In the genomic region with DNA sequence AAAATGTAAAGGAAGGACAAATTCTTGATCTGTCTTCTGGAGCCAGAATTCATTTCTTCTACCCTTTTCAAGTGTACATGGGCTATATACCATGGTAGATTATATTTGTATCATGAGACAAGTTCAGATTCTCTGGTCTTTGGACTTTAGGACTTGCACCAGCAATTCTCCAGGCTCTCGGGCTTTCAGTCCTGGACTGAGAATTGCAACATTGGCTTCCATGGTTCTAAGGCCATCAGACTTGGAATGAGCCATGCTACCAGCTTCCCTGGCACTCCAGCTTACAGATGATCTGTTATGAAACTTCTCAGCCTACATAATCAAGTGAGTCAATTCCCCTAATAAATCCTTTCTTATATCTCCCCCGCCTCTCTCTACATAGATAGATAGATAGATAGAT, we compare ENCODE assay signal across 2 cellular contexts.
TF ChIP-seq lines count a peak whose summit lies in the region.

No MANE protein-coding gene starts in this region.

TF ChIP-seq in liver, 16 proteins besides CTCF, POLR2A, EP300 and RAD21:
- TF ChIP-seq RXRA (IDR thresholded peaks at IDR 0.05), result peak; percentile 76 to 88
- TF ChIP-seq, protein P1, sequence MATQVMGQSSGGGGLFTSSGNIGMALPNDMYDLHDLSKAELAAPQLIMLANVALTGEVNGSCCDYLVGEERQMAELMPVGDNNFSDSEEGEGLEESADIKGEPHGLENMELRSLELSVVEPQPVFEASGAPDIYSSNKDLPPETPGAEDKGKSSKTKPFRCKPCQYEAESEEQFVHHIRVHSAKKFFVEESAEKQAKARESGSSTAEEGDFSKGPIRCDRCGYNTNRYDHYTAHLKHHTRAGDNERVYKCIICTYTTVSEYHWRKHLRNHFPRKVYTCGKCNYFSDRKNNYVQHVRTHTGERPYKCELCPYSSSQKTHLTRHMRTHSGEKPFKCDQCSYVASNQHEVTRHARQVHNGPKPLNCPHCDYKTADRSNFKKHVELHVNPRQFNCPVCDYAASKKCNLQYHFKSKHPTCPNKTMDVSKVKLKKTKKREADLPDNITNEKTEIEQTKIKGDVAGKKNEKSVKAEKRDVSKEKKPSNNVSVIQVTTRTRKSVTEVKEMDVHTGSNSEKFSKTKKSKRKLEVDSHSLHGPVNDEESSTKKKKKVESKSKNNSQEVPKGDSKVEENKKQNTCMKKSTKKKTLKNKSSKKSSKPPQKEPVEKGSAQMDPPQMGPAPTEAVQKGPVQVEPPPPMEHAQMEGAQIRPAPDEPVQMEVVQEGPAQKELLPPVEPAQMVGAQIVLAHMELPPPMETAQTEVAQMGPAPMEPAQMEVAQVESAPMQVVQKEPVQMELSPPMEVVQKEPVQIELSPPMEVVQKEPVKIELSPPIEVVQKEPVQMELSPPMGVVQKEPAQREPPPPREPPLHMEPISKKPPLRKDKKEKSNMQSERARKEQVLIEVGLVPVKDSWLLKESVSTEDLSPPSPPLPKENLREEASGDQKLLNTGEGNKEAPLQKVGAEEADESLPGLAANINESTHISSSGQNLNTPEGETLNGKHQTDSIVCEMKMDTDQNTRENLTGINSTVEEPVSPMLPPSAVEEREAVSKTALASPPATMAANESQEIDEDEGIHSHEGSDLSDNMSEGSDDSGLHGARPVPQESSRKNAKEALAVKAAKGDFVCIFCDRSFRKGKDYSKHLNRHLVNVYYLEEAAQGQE (IDR thresholded peaks at IDR 0.05), result peak; percentile 66
- TF ChIP-seq, protein P2, sequence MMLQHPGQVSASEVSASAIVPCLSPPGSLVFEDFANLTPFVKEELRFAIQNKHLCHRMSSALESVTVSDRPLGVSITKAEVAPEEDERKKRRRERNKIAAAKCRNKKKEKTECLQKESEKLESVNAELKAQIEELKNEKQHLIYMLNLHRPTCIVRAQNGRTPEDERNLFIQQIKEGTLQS (IDR thresholded peaks at IDR 0.05), result peak; percentile 79
- TF ChIP-seq NR2F2 (IDR thresholded peaks at IDR 0.05), result no peak
- TF ChIP-seq, protein P3, sequence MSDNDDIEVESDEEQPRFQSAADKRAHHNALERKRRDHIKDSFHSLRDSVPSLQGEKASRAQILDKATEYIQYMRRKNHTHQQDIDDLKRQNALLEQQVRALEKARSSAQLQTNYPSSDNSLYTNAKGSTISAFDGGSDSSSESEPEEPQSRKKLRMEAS (IDR thresholded peaks at IDR 0.05), result peak; percentile 87
- TF ChIP-seq GABPA (IDR thresholded peaks at IDR 0.05 in 1 of 2, conservative IDR thresholded peaks at IDR 0.05 in 1 of 2), result no peak
- TF ChIP-seq JUND (IDR thresholded peaks at IDR 0.05), result peak; percentile 75 to 88
- TF ChIP-seq HNF4G (IDR thresholded peaks at IDR 0.05), result peak; percentile 96
- no peak for TF ChIP-seq TAF1 (conservative IDR thresholded peaks at IDR 0.05)
- TF ChIP-seq FOXA2 (IDR thresholded peaks at IDR 0.05), result peak; percentile 33
- TF ChIP-seq EGR1 (IDR thresholded peaks at IDR 0.05; ENCODE audit: low read depth in 2 of 2), result no peak
- TF ChIP-seq, protein P4, sequence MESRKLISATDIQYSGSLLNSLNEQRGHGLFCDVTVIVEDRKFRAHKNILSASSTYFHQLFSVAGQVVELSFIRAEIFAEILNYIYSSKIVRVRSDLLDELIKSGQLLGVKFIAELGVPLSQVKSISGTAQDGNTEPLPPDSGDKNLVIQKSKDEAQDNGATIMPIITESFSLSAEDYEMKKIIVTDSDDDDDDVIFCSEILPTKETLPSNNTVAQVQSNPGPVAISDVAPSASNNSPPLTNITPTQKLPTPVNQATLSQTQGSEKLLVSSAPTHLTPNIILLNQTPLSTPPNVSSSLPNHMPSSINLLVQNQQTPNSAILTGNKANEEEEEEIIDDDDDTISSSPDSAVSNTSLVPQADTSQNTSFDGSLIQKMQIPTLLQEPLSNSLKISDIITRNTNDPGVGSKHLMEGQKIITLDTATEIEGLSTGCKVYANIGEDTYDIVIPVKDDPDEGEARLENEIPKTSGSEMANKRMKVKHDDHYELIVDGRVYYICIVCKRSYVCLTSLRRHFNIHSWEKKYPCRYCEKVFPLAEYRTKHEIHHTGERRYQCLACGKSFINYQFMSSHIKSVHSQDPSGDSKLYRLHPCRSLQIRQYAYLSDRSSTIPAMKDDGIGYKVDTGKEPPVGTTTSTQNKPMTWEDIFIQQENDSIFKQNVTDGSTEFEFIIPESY (IDR thresholded peaks at IDR 0.05), result peak; percentile 70
- TF ChIP-seq YY1 (IDR thresholded peaks at IDR 0.05), result peak; percentile 91
- peak; percentile 99 for TF ChIP-seq HNF4A (conservative IDR thresholded peaks at IDR 0.05)
- peak; percentile 96 for TF ChIP-seq SP1 (IDR thresholded peaks at IDR 0.05)
- no peak for TF ChIP-seq FOXA1 (IDR thresholded peaks at IDR 0.05)
TF ChIP-seq in liver: peak in this region for 11.

TF ChIP-seq in HepG2, 621 proteins besides CTCF, POLR2A, EP300 and RAD21:
- TF ChIP-seq ZNF138 (CRISPR knock-in tag; IDR thresholded peaks at IDR 0.05; ENCODE audit: low read depth), result no peak
- TF ChIP-seq NR3C1 (CRISPR knock-in tag; IDR thresholded peaks at IDR 0.05), result no peak
- TF ChIP-seq ZNF615 (CRISPR knock-in tag; IDR thresholded peaks at IDR 0.05; ENCODE audit: borderline replicate concordance), result no peak
- TF ChIP-seq, protein P5, sequence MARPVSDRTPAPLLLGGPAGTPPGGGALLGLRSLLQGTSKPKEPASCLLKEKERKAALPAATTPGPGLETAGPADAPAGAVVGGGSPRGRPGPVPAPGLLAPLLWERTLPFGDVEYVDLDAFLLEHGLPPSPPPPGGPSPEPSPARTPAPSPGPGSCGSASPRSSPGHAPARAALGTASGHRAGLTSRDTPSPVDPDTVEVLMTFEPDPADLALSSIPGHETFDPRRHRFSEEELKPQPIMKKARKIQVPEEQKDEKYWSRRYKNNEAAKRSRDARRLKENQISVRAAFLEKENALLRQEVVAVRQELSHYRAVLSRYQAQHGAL (CRISPR knock-in tag; IDR thresholded peaks at IDR 0.05; ENCODE audit: not compliant biosample characterization), result no peak
- TF ChIP-seq, protein P6, sequence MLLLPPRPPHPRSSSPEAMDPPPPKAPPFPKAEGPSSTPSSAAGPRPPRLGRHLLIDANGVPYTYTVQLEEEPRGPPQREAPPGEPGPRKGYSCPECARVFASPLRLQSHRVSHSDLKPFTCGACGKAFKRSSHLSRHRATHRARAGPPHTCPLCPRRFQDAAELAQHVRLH (CRISPR knock-in tag; IDR thresholded peaks at IDR 0.05; ENCODE audit: borderline replicate concordance, low read depth), result no peak
- TF ChIP-seq MEIS1 (CRISPR knock-in tag; IDR thresholded peaks at IDR 0.05; ENCODE audit: borderline replicate concordance), result no peak
- TF ChIP-seq ARNT (IDR thresholded peaks at IDR 0.05), result no peak
- no peak for TF ChIP-seq BCL6 (CRISPR knock-in tag; IDR thresholded peaks at IDR 0.05)
- TF ChIP-seq GTF2F1 (IDR thresholded peaks at IDR 0.05; ENCODE audit: low read length), result no peak
